ENCODE assay signal across 18 cellular contexts in the genomic region with DNA sequence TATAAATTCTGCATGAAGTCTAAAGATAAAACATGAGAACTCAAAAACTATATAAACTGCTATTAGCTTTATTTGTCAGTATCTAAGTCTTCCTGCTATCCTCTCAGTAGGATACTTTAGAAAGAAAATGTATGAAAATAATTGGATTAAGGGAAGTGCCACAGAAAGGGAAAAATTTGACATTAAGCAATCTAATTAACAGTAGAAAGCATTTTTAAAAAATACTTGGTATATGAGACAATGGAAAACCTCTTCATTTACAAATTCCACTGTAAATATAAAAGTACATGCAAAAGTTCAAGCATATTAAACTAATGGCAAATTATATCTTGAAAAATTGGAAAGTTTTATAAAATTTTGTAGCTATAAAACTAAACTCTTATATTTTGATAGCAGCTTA.
DNase-seq lines count a peak whose midpoint lies in the region; ATAC-seq, FAIRE-seq and TF ChIP-seq lines count a peak whose summit lies in the region.
"Had no signal": no experiment of that assay in that cellular context is flagged by ENCODE, and none has a peak within 500 bp of the region (broad histone marks: within the 10 kb centered on the region; RNA-seq: fewer than 3 reads in every experiment).

No MANE protein-coding gene starts in this region.

- no peaks in the 10 kb centered on the region for H3K79me2 ChIP-seq in SK-N-SH (ENCODE audit: insufficient read depth)
- H3K79me2 ChIP-seq in KMS-11 (ENCODE audit: insufficient read depth, low read depth): no peaks in the 10 kb centered on the region
- H3K79me2 ChIP-seq in K562 (ENCODE audit: control insufficient read depth, insufficient read depth, low read length): peaks cover 27% of the 10 kb centered on the region

- no peak overlapping the region for H2AFZ ChIP-seq in SK-N-SH (ENCODE audit: low read depth)
- H2AFZ ChIP-seq in KMS-11 (ENCODE audit: low read depth): no peak overlapping the region
- H2AFZ ChIP-seq in K562 (ENCODE audit: low read depth, low read length): no peak overlapping the region
- H2AFZ ChIP-seq: GM23248 had no signal

- no peaks in the 10 kb centered on the region for H3K27me3 ChIP-seq in SK-N-SH (ENCODE audit: insufficient read depth)
- H3K27me3 ChIP-seq in KMS-11 (ENCODE audit: insufficient read depth, low read depth): no peaks in the 10 kb centered on the region
- no peaks in the 10 kb centered on the region for H3K27me3 ChIP-seq in K562 (ENCODE audit: control insufficient read depth in 2 of 2, insufficient read depth in 2 of 2, low read length in 2 of 2)
- H3K27me3 ChIP-seq in pancreas: no peaks in the 10 kb centered on the region
- H3K27me3 ChIP-seq: BLaER1 treated with 17β-estradiol and CSF1 and Interleukin-3, amounts not matched to agents 10 nM and 100 nM had no signal

- ATAC-seq in SK-N-SH treated with all-trans-retinoic acid at 6 μM for 48 hours (no peak), K562 (no peak; the same call in 2 of the 3 replicates), pancreas (no peak), GM18505 (IDR thresholded peaks at IDR 0.05; ENCODE audit: unreplicated experiment) (no peak)
- ATAC-seq: CD8-positive, alpha-beta T cell had no signal

- H3K27ac ChIP-seq in SK-N-SH (ENCODE audit: low read depth in 2 of 2, low read length in 1 of 2): no peak overlapping the region
- peak overlapping the region; percentile 95; the same call in 1 of the 2 replicates for H3K27ac ChIP-seq in KMS-11
- H3K27ac ChIP-seq in K562 (ENCODE audit: extremely low read depth, low read depth, low read length): peak overlapping the region; percentile 29; the same call in 2 of the 3 replicates
- H3K27ac ChIP-seq in pancreas: no peak overlapping the region
- H3K27ac ChIP-seq: 22Rv1; BLaER1 treated with 17β-estradiol and CSF1 and Interleukin-3, amounts not matched to agents 10 nM and 100 nM; GM23248; HL-60 had no signal

- in situ Hi-C loops in K562 (cut with MboI): no loop called here

- H3K9me3 ChIP-seq in SK-N-SH (no peaks in the 10 kb centered on the region), K562 (replicated peaks; ENCODE audit: control insufficient read depth, insufficient read depth, low read depth, low read length) (no peaks in the 10 kb centered on the region), pancreas (no peaks in the 10 kb centered on the region)
- H3K9me3 ChIP-seq: BLaER1 treated with 17β-estradiol and CSF1 and Interleukin-3, amounts not matched to agents 10 nM and 100 nM; HAP-1 had no signal

- TF ChIP-seq CTCF in SK-N-SH (IDR thresholded peaks at IDR 0.05) (no peak), KMS-11 (conservative IDR thresholded peaks at IDR 0.05; ENCODE audit: low read depth, low read length) (no peak), K562 (IDR thresholded peaks at IDR 0.05 in 2 of 3, conservative IDR thresholded peaks at IDR 0.05 in 1 of 3; ENCODE audit: insufficient read depth in 2 of 3, low read depth in 1 of 3, low read length in 3 of 3) (no peak), pancreas (IDR thresholded peaks at IDR 0.05) (no peak)

- intact Hi-C loops in K562 (cut with micrococcal nuclease): loop anchor here (10.0 kb wide), 2 partner anchors 496 to 956 kb away; a partner anchor contains a TSS
- intact Hi-C loops in pancreas (cut with DNase I): no loop called here

- H3K36me3 ChIP-seq in SK-N-SH (replicated peaks in 1 of 2; ENCODE audit: control insufficient read depth in 1 of 2, insufficient read depth in 2 of 2, low read length in 1 of 2) (no peaks in the 10 kb centered on the region), KMS-11 (ENCODE audit: insufficient read depth) (no peaks in the 10 kb centered on the region), K562 (ENCODE audit: control insufficient read depth, insufficient read depth, low read length) (peaks cover 14% of the 10 kb centered on the region), pancreas (no peaks in the 10 kb centered on the region)
- H3K36me3 ChIP-seq: BLaER1 treated with 17β-estradiol and CSF1 and Interleukin-3, amounts not matched to agents 10 nM and 100 nM; HAP-1 had no signal

- H3K9me1 ChIP-seq in K562 (ENCODE audit: control insufficient read depth, insufficient read depth, low read length): no peaks in the 10 kb centered on the region

- no peaks in the 10 kb centered on the region; a peak in 1 of 4 replicates for H3K4me1 ChIP-seq in SK-N-SH (ENCODE audit: control insufficient read depth in 1 of 2, insufficient read depth in 2 of 2, low read depth in 1 of 2, low read length in 1 of 2)
- H3K4me1 ChIP-seq in KMS-11 (ENCODE audit: low read depth, poor library complexity, severe bottlenecking): peaks cover 6% of the 10 kb centered on the region
- no peaks in the 10 kb centered on the region; a peak in 2 of 5 replicates for H3K4me1 ChIP-seq in K562 (replicated peaks in 1 of 2; ENCODE audit: control insufficient read depth in 2 of 2, insufficient read depth in 2 of 2, low read length in 2 of 2)
- no peaks in the 10 kb centered on the region for H3K4me1 ChIP-seq in pancreas
- H3K4me1 ChIP-seq: BLaER1 treated with 17β-estradiol and CSF1 and Interleukin-3, amounts not matched to agents 10 nM and 100 nM; HAP-1 had no signal

- H4K20me1 ChIP-seq in SK-N-SH (ENCODE audit: insufficient read depth) (no peaks in the 10 kb centered on the region), KMS-11 (ENCODE audit: insufficient read depth) (no peaks in the 10 kb centered on the region), K562 (replicated peaks; ENCODE audit: control insufficient read depth, insufficient read depth, low read length) (no peaks in the 10 kb centered on the region)
- H4K20me1 ChIP-seq: BLaER1 treated with 17β-estradiol and CSF1 and Interleukin-3, amounts not matched to agents 10 nM and 100 nM had no signal

- CTCF ChIA-PET in SK-N-SH (lab: Yijun Ruan, JAX) (no interaction called here), K562 (lab: Yijun Ruan, JAX; ENCODE audit: low intra/inter-chr PET ratio) (no interaction called here)

- DNase-seq in SK-N-SH (no peak), K562 (ENCODE audit: extremely low read depth in 1 of 4, low spot score in 3 of 4) (no peak), pancreas (no peak), cerebellar nuclear complex (lab: John Stamatoyannopoulos, UW) (no peak)
- no peak for DNase-seq in stimulated activated CD4-positive, alpha-beta T cell treated with anti-CD3 and anti-CD28 coated beads, Interleukin-15, amount 100 ng/mL, for 24 hours
- DNase-seq: CD8-positive, alpha-beta T cell; DMS 273 treated with DMSO at 0.1 percent for 48 hours; GM23248; IMR-90 had no signal

- POLR2A ChIA-PET in SK-N-SH (lab: Yijun Ruan, JAX): no interaction called here
- POLR2A ChIA-PET in K562 (lab: Yijun Ruan, JAX): no interaction called here

- H3K4me3 ChIP-seq in SK-N-SH (ENCODE audit: low read depth in 2 of 2, low read length in 1 of 2): no peak overlapping the region
- H3K4me3 ChIP-seq in KMS-11 (IDR thresholded peaks at IDR 0.05; ENCODE audit: insufficient read depth, low read depth, low read length): no peak overlapping the region
- H3K4me3 ChIP-seq in K562: peak overlapping the region; percentile 46
- H3K4me3 ChIP-seq in pancreas: no peak overlapping the region
- H3K4me3 ChIP-seq: BLaER1 treated with 17β-estradiol and CSF1 and Interleukin-3, amounts not matched to agents 10 nM and 100 nM; GM23248; HAP-1 had no signal

- TF ChIP-seq POLR2A in K562 (conservative IDR thresholded peaks at IDR 0.05) (no peak), GM18505 (IDR thresholded peaks at IDR 0.05; ENCODE audit: borderline replicate concordance, extremely low read depth, insufficient read depth, insufficient read length) (no peak)

- no peaks in the 10 kb centered on the region; the same call in 1 of the 2 replicates for H3K9me2 ChIP-seq in SK-N-SH

- H3K4me2 ChIP-seq in SK-N-SH (no peak overlapping the region), KMS-11 (0 out of 2 replicates have a peak overlapping the region, but pooled peaks have one; percentile 29), K562 (ENCODE audit: insufficient read depth, low read length) (peak overlapping the region; percentile 70; the same call in 1 of the 2 replicates)
- H3K4me2 ChIP-seq: BLaER1 treated with 17β-estradiol and CSF1 and Interleukin-3, amounts not matched to agents 10 nM and 100 nM had no signal

- FAIRE-seq in K562 (lab: Jason Lieb, UNC) (no peak), pancreas (lab: Jason Lieb, UNC) (peak; percentile 79)
- FAIRE-seq: GM12891, GM18507 had no signal

- no peaks in the 10 kb centered on the region for H3F3A ChIP-seq in SK-N-SH (replicated peaks; ENCODE audit: insufficient read depth)

- TF ChIP-seq RAD21 in SK-N-SH (IDR thresholded peaks at IDR 0.05; ENCODE audit: low read length) (no peak), K562 (CRISPR knock-in tag; conservative IDR thresholded peaks at IDR 0.05 in 1 of 2, IDR thresholded peaks at IDR 0.05 in 1 of 2) (no peak)

- H3K9ac ChIP-seq in SK-N-SH: no peak overlapping the region
- H3K9ac ChIP-seq in KMS-11: peak overlapping the region; percentile 88; the same call in 1 of the 2 replicates
- peak overlapping the region in 1 of 2 experiments; percentile 92; a peak in 2 of 4 replicates for H3K9ac ChIP-seq in K562 (ENCODE audit: insufficient read depth in 1 of 2, low read depth in 2 of 2, low read length in 2 of 2)
- H3K9ac ChIP-seq: BLaER1 treated with 17β-estradiol and CSF1 and Interleukin-3, amounts not matched to agents 10 nM and 100 nM; GM23248 had no signal

- TF ChIP-seq EP300 in SK-N-SH (IDR thresholded peaks at IDR 0.05; ENCODE audit: borderline replicate concordance in 1 of 2, low read depth in 1 of 2, low read length in 1 of 2): no peak
- no peak for TF ChIP-seq EP300 in K562 (IDR thresholded peaks at IDR 0.05; ENCODE audit: low read length)

- BruUV-seq in K562 (replicated peaks; lab: Mats Ljungman, UMichigan): no TSS peak

TF ChIP-seq in SK-N-SH treated with all-trans-retinoic acid at 6 μM for 48 hours, 23 proteins besides CTCF, POLR2A, EP300 and RAD21 (continues in another document):
- TF ChIP-seq ISL1 (CRISPR knock-in tag; IDR thresholded peaks at IDR 0.05): peak; percentile 95

TF ChIP-seq in SK-N-SH, 30 proteins besides CTCF, POLR2A, EP300 and RAD21 (continues in another document):
- TF ChIP-seq POLR2AphosphoS5 (IDR thresholded peaks at IDR 0.05; ENCODE audit: low read depth, low read length): no peak
- TF ChIP-seq RCOR1 (IDR thresholded peaks at IDR 0.05; ENCODE audit: low read length): no peak
- TF ChIP-seq, protein P1, sequence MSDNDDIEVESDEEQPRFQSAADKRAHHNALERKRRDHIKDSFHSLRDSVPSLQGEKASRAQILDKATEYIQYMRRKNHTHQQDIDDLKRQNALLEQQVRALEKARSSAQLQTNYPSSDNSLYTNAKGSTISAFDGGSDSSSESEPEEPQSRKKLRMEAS (IDR thresholded peaks at IDR 0.05; ENCODE audit: low read depth): no peak
- TF ChIP-seq EZH2phosphoT487 (IDR thresholded peaks at IDR 0.05; ENCODE audit: borderline replicate concordance, low read depth): no peak

Comparison
In these comparisons a context has a peak if more than half of its experiments do, and no peak if none do; other contexts are left out.
1. H3K27ac ChIP-seq: peak in KMS-11 (single experiment) and K562 (single experiment); none in SK-N-SH (0 of 2) and pancreas (0 of 4).